Comparison of ENCODE assay signal across 14 cellular contexts in genomic region chr11:65594991-65595920, GRCh38. TPM values are rescaled to one million over a fixed set of nuclear protein-coding genes. Genes with fewer than 3 reads are reported as not detected.
DNase-seq lines count a peak whose midpoint lies in the region; ATAC-seq, FAIRE-seq and TF ChIP-seq lines count a peak whose summit lies in the region.
"Had no signal": no experiment of that assay in that cellular context is flagged by ENCODE, and none has a peak within 500 bp of the region (broad histone marks: within the 10 kb centered on the region; RNA-seq: fewer than 3 reads in every experiment).

KCNK7 (minus strand) TSS chr11:65595800; CDS start chr11:65595772, 28 bp downstream.

- ATAC-seq in RWPE2 (ENCODE audit: low read depth) = peak; percentile 6; the same call in 1 of the 3 replicates
- ATAC-seq: left lung, WTC11 had no signal

- H3K4me3 ChIP-seq in RWPE2 (ENCODE audit: severe bottlenecking) = no peak within 1 kb of the TSS
- H3K4me3 ChIP-seq in kidney (ENCODE audit: low read length in 2 of 2) = no peak within 1 kb of the TSS
- no peak within 1 kb of the TSS for H3K4me3 ChIP-seq in tibial nerve
- H3K4me3 ChIP-seq: left lung had no signal

- H3K36me3 Mint-ChIP-seq in activated naive CD4-positive, alpha-beta T cell treated with anti-CD3 and anti-CD28 coated beads, Interleukin-2, amount 10 ng/mL, durations not matched to agents 7 days and 5 days = peaks cover 17% of the 10 kb centered on the region
- H3K36me3 Mint-ChIP-seq in activated naive CD4-positive, alpha-beta T cell treated with anti-CD3 and anti-CD28 coated beads for 36 hours (ENCODE audit: low read depth) = peaks cover 2% of the 10 kb centered on the region

- intact Hi-C loops in activated naive CD4-positive, alpha-beta T cell treated with anti-CD3 and anti-CD28 coated beads for 36 hours (cut with micrococcal nuclease) = no loop called here
- intact Hi-C loops in kidney (cut with DNase I) (no loop called here), cardiac septum (cut with DNase I) (no loop called here)

- H3K4me3 Mint-ChIP-seq in activated naive CD4-positive, alpha-beta T cell treated with anti-CD3 and anti-CD28 coated beads, Interleukin-2, amount 10 ng/mL, durations not matched to agents 7 days and 5 days = no peak within 1 kb of the TSS
- no peak within 1 kb of the TSS for H3K4me3 Mint-ChIP-seq in activated naive CD4-positive, alpha-beta T cell treated with anti-CD3 and anti-CD28 coated beads for 36 hours
- H3K4me3 Mint-ChIP-seq: WTC11 had no signal

- H3K36me3 ChIP-seq in RWPE2 (ENCODE audit: low read depth) (peaks cover 21% of the 10 kb centered on the region), kidney (ENCODE audit: control insufficient read depth in 1 of 2, insufficient read depth in 2 of 2, low read length in 2 of 2) (peaks cover 0 to 18% of the 10 kb centered on the region in 2 donors), tibial nerve (peaks cover 7 to 64% (median 16%) of the 10 kb centered on the region in 3 donors)

- H3K9me3 ChIP-seq in RWPE2 (ENCODE audit: severe bottlenecking) (no peaks in the 10 kb centered on the region), kidney (ENCODE audit: control insufficient read depth in 1 of 2, low read length in 2 of 2) (no peaks in the 10 kb centered on the region), tibial nerve (no peaks in the 10 kb centered on the region)
- H3K9me3 ChIP-seq: left lung had no signal

- H3K27ac Mint-ChIP-seq in activated naive CD4-positive, alpha-beta T cell treated with anti-CD3 and anti-CD28 coated beads, Interleukin-2, amount 10 ng/mL, durations not matched to agents 7 days and 5 days = peak within 1 kb of the TSS; percentile 67
- no peak within 1 kb of the TSS for H3K27ac Mint-ChIP-seq in activated naive CD4-positive, alpha-beta T cell treated with anti-CD3 and anti-CD28 coated beads for 36 hours
- H3K27ac Mint-ChIP-seq: WTC11 had no signal

- DNase-seq in activated naive CD4-positive, alpha-beta T cell treated with anti-CD3 and anti-CD28 coated beads, Interleukin-2, amount 10 ng/mL, durations not matched to agents 7 days and 5 days = no peak
- no peak for DNase-seq in activated naive CD4-positive, alpha-beta T cell treated with anti-CD3 and anti-CD28 coated beads for 36 hours
- DNase-seq in RWPE2 (ENCODE audit: low spot score) (no peak), kidney (peak; percentile 79), tibial nerve (ENCODE audit: low spot score in 2 of 2) (no peak), NCI-H2107 treated with DMSO at 0.1 percent for 48 hours (lab: John Stamatoyannopoulos, UW; ENCODE audit: unreplicated experiment) (no peak), DMS53 treated with DMSO at 0.1 percent for 48 hours (lab: John Stamatoyannopoulos, UW; ENCODE audit: unreplicated experiment) (no peak), cardiac septum (ENCODE audit: low spot score) (no peak)
- DNase-seq: left lung; NCI-H2081; stimulated activated CD4-positive, alpha-beta T cell treated with anti-CD3 and anti-CD28 coated beads, Interleukin-2, amount 100 ng/mL, for 24 hours had no signal

- H3K9ac ChIP-seq in kidney (ENCODE audit: low read length in 2 of 2) = no peak within 1 kb of the TSS

- H3K9me3 Mint-ChIP-seq in activated naive CD4-positive, alpha-beta T cell treated with anti-CD3 and anti-CD28 coated beads, Interleukin-2, amount 10 ng/mL, durations not matched to agents 7 days and 5 days = no peaks in the 10 kb centered on the region
- no peaks in the 10 kb centered on the region for H3K9me3 Mint-ChIP-seq in activated naive CD4-positive, alpha-beta T cell treated with anti-CD3 and anti-CD28 coated beads for 36 hours
- H3K9me3 Mint-ChIP-seq: WTC11 had no signal

- TF ChIP-seq EP300 in tibial nerve (IDR thresholded peaks at IDR 0.05) = no peak

- TF ChIP-seq CTCF in RWPE2 (IDR thresholded peaks at IDR 0.05; ENCODE audit: poor library complexity, severe bottlenecking) (no peak), kidney (IDR thresholded peaks at IDR 0.05; ENCODE audit: borderline replicate concordance, extremely low read depth, insufficient read depth) (no peak), tibial nerve (IDR thresholded peaks at IDR 0.05) (no peak)

- WGBS in tibial nerve, 2 donors = 44 to 46% methylated on average over 6 to 13 of the region's 14 CpGs

- H3K4me1 ChIP-seq in RWPE2 (ENCODE audit: insufficient read depth, poor library complexity, severe bottlenecking) (peaks cover 9% of the 10 kb centered on the region), kidney (ENCODE audit: control insufficient read depth in 1 of 2, insufficient read depth in 1 of 2, low read depth in 1 of 2, low read length in 2 of 2) (peaks cover 0 to 4% of the 10 kb centered on the region in 2 donors), tibial nerve (peaks cover 0 to 53% (median 16%) of the 10 kb centered on the region in 4 donors)

- H3K27ac ChIP-seq in RWPE2 (ENCODE audit: poor library complexity, severe bottlenecking) (no peak within 1 kb of the TSS), kidney (ENCODE audit: low read depth in 2 of 2, low read length in 2 of 2) (no peak within 1 kb of the TSS), tibial nerve (peak within 1 kb of the TSS in 3 of 4 donors; percentile 46 to 85 (median 69))

- no peak for TF ChIP-seq POLR2A in tibial nerve (IDR thresholded peaks at IDR 0.05)

- no peaks in the 10 kb centered on the region for H3K27me3 Mint-ChIP-seq in activated naive CD4-positive, alpha-beta T cell treated with anti-CD3 and anti-CD28 coated beads, Interleukin-2, amount 10 ng/mL, durations not matched to agents 7 days and 5 days
- no peaks in the 10 kb centered on the region for H3K27me3 Mint-ChIP-seq in activated naive CD4-positive, alpha-beta T cell treated with anti-CD3 and anti-CD28 coated beads for 36 hours (ENCODE audit: low read depth)

- H3K4me1 Mint-ChIP-seq in activated naive CD4-positive, alpha-beta T cell treated with anti-CD3 and anti-CD28 coated beads, Interleukin-2, amount 10 ng/mL, durations not matched to agents 7 days and 5 days = peaks cover 25% of the 10 kb centered on the region
- peaks cover 10% of the 10 kb centered on the region for H3K4me1 Mint-ChIP-seq in activated naive CD4-positive, alpha-beta T cell treated with anti-CD3 and anti-CD28 coated beads for 36 hours (ENCODE audit: low read depth)

- CTCF ChIA-PET in activated naive CD4-positive, alpha-beta T cell treated with anti-CD3 and anti-CD28 coated beads, Interleukin-2, amount 10 ng/mL, durations not matched to agents 7 days and 5 days (lab: Charles Lee) = interaction anchor here (1.0 to 3.5 kb wide), 10 partner anchors 9 to 54 kb away, joined by 3 to 31 read pairs (median 13); partner anchors contain the start of genes EHBP1L1, FAM89B, PCNX3 and ZNRD2
- CTCF ChIA-PET in activated naive CD4-positive, alpha-beta T cell treated with anti-CD3 and anti-CD28 coated beads for 36 hours (lab: Charles Lee) = interaction anchor here (1.3 to 2.4 kb wide), 6 partner anchors 10 to 54 kb away, joined by 3 to 28 read pairs (median 9); no protein-coding TSS in a partner anchor

- no peaks in the 10 kb centered on the region for H3K27me3 ChIP-seq in RWPE2 (ENCODE audit: insufficient read depth, poor library complexity, severe bottlenecking)
- H3K27me3 ChIP-seq in tibial nerve = no peaks in the 10 kb centered on the region
- H3K27me3 ChIP-seq: left lung had no signal

- no peak for FAIRE-seq in kidney (lab: Jason Lieb, UNC)
- FAIRE-seq: H1 had no signal

RNA-seq across cellular contexts. Expression of gene KCNK7, which starts in this region (rescaled TPM):
- under 1 TPM in 1 of 2 experiments, not detected in 1; 0.35 TPM for total RNA-seq in activated naive CD4-positive, alpha-beta T cell treated with anti-CD3 and anti-CD28 coated beads for 36 hours
- 0.25 TPM for total RNA-seq in kidney
- not detected for polyA plus RNA-seq in kidney (ENCODE audit: insufficient read depth, low read depth, low replicate concordance)
- total RNA-seq in tibial nerve = 1 to 10 TPM in 2 of 4 donors, under 1 TPM in 1, not detected in 1; 0.63 to 3.3 (median 1.2) TPM
- 1.5 TPM for total RNA-seq in cardiac septum
- total RNA-seq: osteocyte had no signal

Comparison
In these comparisons a context has a peak if more than half of its experiments do, and no peak if none do; other contexts are left out.
1. Peak in DNase-seq in kidney; RNA of the gene not detected or under 1 TPM.
2. H3K27ac ChIP-seq: peak in tibial nerve (3 of 4); none in RWPE2 (single experiment) and kidney (0 of 2).